Comparison of ENCODE assay signal across 17 cellular contexts in the genomic region with DNA sequence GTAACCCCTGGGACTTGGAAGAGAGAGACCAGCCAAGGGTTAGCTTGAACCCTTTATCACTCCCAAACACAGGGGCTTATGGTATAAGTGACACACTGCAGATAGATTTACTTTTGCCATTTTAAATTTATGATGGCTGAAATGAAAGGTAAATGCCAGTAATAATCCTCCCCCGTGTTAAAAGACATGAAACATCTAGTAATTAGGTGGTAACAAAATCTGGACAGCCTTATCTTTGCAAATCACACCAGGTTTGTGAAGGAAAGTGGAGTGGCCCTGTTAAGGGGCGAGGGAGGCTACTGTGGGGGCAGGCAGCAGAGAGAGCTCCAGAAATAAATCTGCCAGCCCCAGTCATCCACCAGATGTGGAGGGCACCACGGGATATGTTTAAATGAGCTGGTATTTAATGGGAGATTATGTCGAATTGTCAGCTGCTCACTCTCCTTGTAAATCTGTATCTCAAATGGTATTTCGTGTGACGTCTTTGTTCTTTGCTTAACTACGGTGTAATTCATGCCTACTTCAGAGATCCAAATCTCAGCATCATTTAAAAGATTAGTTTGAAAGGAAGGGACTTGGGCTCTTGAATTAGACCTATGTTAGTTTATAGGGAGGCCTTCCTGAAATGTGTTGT.
DNase-seq lines count a peak whose midpoint lies in the region; ATAC-seq and TF ChIP-seq lines count a peak whose summit lies in the region.
"Had no signal": no experiment of that assay in that cellular context is flagged by ENCODE, and none has a peak within 500 bp of the region (broad histone marks: within the 10 kb centered on the region; RNA-seq: fewer than 3 reads in every experiment).

No MANE protein-coding gene starts in this region.

- H3K9me3 ChIP-seq in A673 (ENCODE audit: low read depth, low read length, poor library complexity, severe bottlenecking), result no peaks in the 10 kb centered on the region
- no peaks in the 10 kb centered on the region for H3K9me3 ChIP-seq in Caco-2

- H3K9me3 Mint-ChIP-seq in Caco-2 (ENCODE audit: unreplicated experiment), result no peaks in the 10 kb centered on the region
- H3K9me3 Mint-ChIP-seq: CD4-positive, alpha-beta T cell; H9 had no signal

- BruUV-seq in A673 (replicated peaks; lab: Mats Ljungman, UMichigan) (no TSS peak), Caco-2 (replicated peaks; lab: Mats Ljungman, UMichigan) (no TSS peak)

- ATAC-seq in GM18867 (IDR thresholded peaks at IDR 0.05; ENCODE audit: unreplicated experiment), result no peak
- ATAC-seq: GM12878 had no signal

- DNase-seq in A673 (ENCODE audit: low spot score), result peak; percentile 27
- peak; percentile 46 for DNase-seq in HEK293T (ENCODE audit: extremely low spot score)
- peak; percentile 94 for DNase-seq in SK-N-DZ (ENCODE audit: low spot score)
- DNase-seq in fibroblast of villous mesenchyme (ENCODE audit: low read depth), result peak; percentile 68
- DNase-seq in NOMO-1 treated with dmso at 0.1 percent for 144 hours (lab: John Stamatoyannopoulos, UW; ENCODE audit: unreplicated experiment), result no peak
- DNase-seq in stimulated activated CD4-positive, alpha-beta T cell treated with anti-CD3 and anti-CD28 coated beads, Interleukin-4, amount 100 ng/mL, for 1 hour, result no peak
- no peak for DNase-seq in Caco-2
- DNase-seq: C1 segment of cervical spinal cord; CD4-positive, alpha-beta T cell; GOT3; H9; HFFc6; KBM-7 had no signal

- intact Hi-C loops in A673 (cut with micrococcal nuclease; ENCODE audit: unreplicated experiment) (no loop called here), Caco-2 (cut with micrococcal nuclease; ENCODE audit: unreplicated experiment) (no loop called here)

- CTCF ChIA-PET in A673 (lab: Charles Lee) (no interaction called here), HEK293T (lab: Yijun Ruan, JAX) (no interaction called here), Caco-2 (lab: Charles Lee) (no interaction called here)

- no peak overlapping the region for H3K27ac Mint-ChIP-seq in Caco-2 (ENCODE audit: unreplicated experiment)
- H3K27ac Mint-ChIP-seq: B cell; CD4-positive, alpha-beta T cell; H9; HFFc6 had no signal

- TF ChIP-seq CTCF in A673 (conservative IDR thresholded peaks at IDR 0.05; ENCODE audit: low read depth, low read length) (no peak), fibroblast of villous mesenchyme (IDR thresholded peaks at IDR 0.05; ENCODE audit: insufficient read depth, low read depth, low read length) (no peak), Caco-2 (IDR thresholded peaks at IDR 0.05; ENCODE audit: insufficient read depth in 1 of 2, low read depth in 1 of 2, low read length in 1 of 2, severe bottlenecking in 1 of 2, unreplicated experiment in 1 of 2) (no peak)

- no peak overlapping the region for H3K4me3 ChIP-seq in A673 (ENCODE audit: low read depth, low read length, poor library complexity, severe bottlenecking)
- no peak overlapping the region for H3K4me3 ChIP-seq in fibroblast of villous mesenchyme (ENCODE audit: low read depth, low read length)
- no peak overlapping the region for H3K4me3 ChIP-seq in Caco-2 (ENCODE audit: low read depth, low read length)
- H3K4me3 ChIP-seq: GM12878 had no signal

- H3K4me3 Mint-ChIP-seq in Caco-2 (ENCODE audit: unreplicated experiment), result no peak overlapping the region
- H3K4me3 Mint-ChIP-seq: B cell; CD4-positive, alpha-beta T cell; H9; HFFc6 had no signal

- no peaks in the 10 kb centered on the region for H3K36me3 Mint-ChIP-seq in Caco-2 (ENCODE audit: insufficient read depth, unreplicated experiment)

- H3K27me3 ChIP-seq in A673 (replicated peaks; ENCODE audit: insufficient read depth, low read depth, low read length, poor library complexity) (no peaks in the 10 kb centered on the region), Caco-2 (replicated peaks; ENCODE audit: control insufficient read depth, insufficient read depth, low read length) (no peaks in the 10 kb centered on the region)

- no peaks in the 10 kb centered on the region for H3K4me1 ChIP-seq in A673 (ENCODE audit: insufficient read depth, low read length, poor library complexity, severe bottlenecking)
- no peaks in the 10 kb centered on the region for H3K4me1 ChIP-seq in Caco-2

- H3K36me3 ChIP-seq in A673 (ENCODE audit: insufficient read depth, low read length, poor library complexity, severe bottlenecking), result no peaks in the 10 kb centered on the region
- no peaks in the 10 kb centered on the region; the same call in 1 of the 2 replicates for H3K36me3 ChIP-seq in Caco-2 (ENCODE audit: control insufficient read depth, insufficient read depth, low read length)

- H3K27ac ChIP-seq in A673 (ENCODE audit: low read depth, low read length, poor library complexity, severe bottlenecking), result no peak overlapping the region
- H3K27ac ChIP-seq: HL-60 had no signal

- H3K27me3 Mint-ChIP-seq in Caco-2 (ENCODE audit: insufficient read depth, unreplicated experiment), result no peaks in the 10 kb centered on the region
- H3K27me3 Mint-ChIP-seq: B cell; CD4-positive, alpha-beta T cell had no signal

- POLR2A ChIA-PET in A673 (lab: Charles Lee; ENCODE audit: low non-redundant PET), result no interaction called here
- POLR2A ChIA-PET in HEK293T (lab: Yijun Ruan, JAX), result interaction anchor here (1.4 kb wide), 1 partner anchor 10 kb away, joined by 3 read pairs; no protein-coding TSS in a partner anchor
- POLR2A ChIA-PET in Caco-2 (lab: Charles Lee), result no interaction called here

- no peaks in the 10 kb centered on the region for H3K4me1 Mint-ChIP-seq in Caco-2 (ENCODE audit: low read depth, unreplicated experiment)
- H3K4me1 Mint-ChIP-seq: B cell had no signal

TF ChIP-seq in HEK293T, 16 proteins besides CTCF, POLR2A, EP300 and RAD21:
- TF ChIP-seq FOXK2 (IDR thresholded peaks at IDR 0.05) (no peak), SP1 (IDR thresholded peaks at IDR 0.05) (no peak), TARDBP (IDR thresholded peaks at IDR 0.05) (no peak), FOXA1 (IDR thresholded peaks at IDR 0.05) (no peak), CTBP1 (IDR thresholded peaks at IDR 0.05; ENCODE audit: borderline replicate concordance) (peak; percentile 88), LEF1 (IDR thresholded peaks at IDR 0.05; ENCODE audit: borderline replicate concordance) (no peak), ELF4 (IDR thresholded peaks at IDR 0.05) (no peak), ZNF384 (IDR thresholded peaks at IDR 0.05) (peak; percentile 12; the same call in 1 of the 2 replicates)
- TF ChIP-seq, protein P1, sequence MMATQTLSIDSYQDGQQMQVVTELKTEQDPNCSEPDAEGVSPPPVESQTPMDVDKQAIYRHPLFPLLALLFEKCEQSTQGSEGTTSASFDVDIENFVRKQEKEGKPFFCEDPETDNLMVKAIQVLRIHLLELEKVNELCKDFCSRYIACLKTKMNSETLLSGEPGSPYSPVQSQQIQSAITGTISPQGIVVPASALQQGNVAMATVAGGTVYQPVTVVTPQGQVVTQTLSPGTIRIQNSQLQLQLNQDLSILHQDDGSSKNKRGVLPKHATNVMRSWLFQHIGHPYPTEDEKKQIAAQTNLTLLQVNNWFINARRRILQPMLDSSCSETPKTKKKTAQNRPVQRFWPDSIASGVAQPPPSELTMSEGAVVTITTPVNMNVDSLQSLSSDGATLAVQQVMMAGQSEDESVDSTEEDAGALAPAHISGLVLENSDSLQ (IDR thresholded peaks at IDR 0.05), result peak; percentile 94

Comparison
In these comparisons a context has a peak if more than half of its experiments do, and no peak if none do; other contexts are left out.
1. DNase-seq: peak in A673 (single experiment), HEK293T (single experiment), SK-N-DZ (single experiment) and fibroblast of villous mesenchyme (single experiment); none in NOMO-1 treated with dmso at 0.1 percent for 144 hours (single experiment), stimulated activated CD4-positive, alpha-beta T cell treated with anti-CD3 and anti-CD28 coated beads, Interleukin-4, amount 100 ng/mL, for 1 hour (single experiment) and Caco-2 (0 of 2).